In genomic region chr10:131685576-131685975, GRCh38 we compare ENCODE assay signal across 28 cellular contexts.
"Had no signal": no experiment of that assay in that cellular context is flagged by ENCODE, and none has a peak within 500 bp of the region (broad histone marks: within the 10 kb centered on the region; RNA-seq: fewer than 3 reads in every experiment).

No MANE protein-coding gene starts in this region.

- H3K4me3 ChIP-seq: gastroesophageal sphincter, hepatocyte, mucosa of descending colon, ovary, prostate gland, smooth muscle cell, stomach, thyroid gland had no signal

- DNase-seq: activated CD4-positive, alpha-beta T cell treated with anti-CD3 and anti-CD28 coated beads for 4 hours; activated CD4-positive, alpha-beta T cell treated with anti-CD3 and anti-CD28 coated beads, Interleukin-2, amount 50 U/mL, for 4 hours; activated naive CD4-positive, alpha-beta T cell treated with Interleukin-2 at 50 U/mL for 16 hours; activated naive CD8-positive, alpha-beta T cell treated with anti-CD3 and anti-CD28 coated beads, Interleukin-2, amount 10 ng/mL, durations not matched to agents 7 days and 5 days; activated T-cell treated with anti-CD3 and anti-CD28 coated beads for 4 hours; activated T-cell treated with anti-CD3 and anti-CD28 coated beads, Interleukin-2, amount 50 U/mL, for 72 hours; amniotic stem cell; caudate nucleus; mesenchymal stem cell; mucosa of descending colon; ovary; stimulated activated CD4-positive, alpha-beta T cell treated with anti-CD3 and anti-CD28 coated beads, Interleukin-15, amount 100 ng/mL, for 24 hours; stimulated activated CD4-positive, alpha-beta T cell treated with anti-CD3 and anti-CD28 coated beads, Interleukin-2, amount 100 ng/mL, for 24 hours; stimulated activated naive B cell treated with anti-CD40 and anti-IgM and Interleukin-4, amounts not matched to agents 10 μg/mL and 1 μg/mL and 100 μg/mL, for 72 hours; stomach; T-helper 9 cell; thyroid gland had no signal

- H3K27me3 ChIP-seq: hepatocyte, ovary, thyroid gland had no signal

- H3K4me1 ChIP-seq: gastroesophageal sphincter, prostate gland, stomach, thyroid gland had no signal

- H3K4me3 Mint-ChIP-seq: activated naive CD8-positive, alpha-beta T cell treated with anti-CD3 and anti-CD28 coated beads, Interleukin-2, amount 10 ng/mL, durations not matched to agents 7 days and 5 days; activated T-cell treated with anti-CD3 and anti-CD28 coated beads, Interleukin-2, amount 50 U/mL, for 72 hours; natural killer cell treated with Interleukin-12 subunit alpha and Interleukin-12 subunit beta and Interleukin-15 and Interleukin-18, amount 100 ng/mL, for 72 hours; stimulated activated naive B cell treated with anti-CD40 and anti-IgM and Interleukin-4, amounts not matched to agents 10 μg/mL and 1 μg/mL and 100 μg/mL, for 72 hours; T-helper 1 cell treated with Interleukin-12 subunit alpha and Interleukin-12 subunit beta and Interleukin-4 antibody, amounts not matched to agents 30 μg/mL and 1 μg/mL, for 36 hours had no signal

- H3K79me2 ChIP-seq: hepatocyte had no signal

- H3K4me1 Mint-ChIP-seq: activated naive CD8-positive, alpha-beta T cell treated with anti-CD3 and anti-CD28 coated beads, Interleukin-2, amount 10 ng/mL, durations not matched to agents 7 days and 5 days; stimulated activated naive B cell treated with anti-CD40 and anti-IgM and Interleukin-4, amounts not matched to agents 10 μg/mL and 1 μg/mL and 100 μg/mL, for 72 hours had no signal

- H3K27ac ChIP-seq: gastroesophageal sphincter, hepatocyte, neutrophil, ovary, prostate gland, stomach, thyroid gland, VCaP had no signal

- H3K9me3 Mint-ChIP-seq: natural killer cell treated with Interleukin-12 subunit alpha and Interleukin-12 subunit beta and Interleukin-15 and Interleukin-18, amount 100 ng/mL, for 72 hours; T-helper 1 cell treated with Interleukin-12 subunit alpha and Interleukin-12 subunit beta and Interleukin-4 antibody, amounts not matched to agents 30 μg/mL and 1 μg/mL, for 36 hours had no signal

- ATAC-seq: activated T-cell treated with anti-CD3 and anti-CD28 coated beads, Interleukin-2, amount 50 U/mL, for 72 hours; gastroesophageal sphincter; mucosa of descending colon; natural killer cell treated with Interleukin-12 subunit alpha and Interleukin-12 subunit beta and Interleukin-15 and Interleukin-18, amount 100 ng/mL, for 72 hours; stimulated activated naive B cell treated with anti-CD40 and anti-IgM and Interleukin-4, amounts not matched to agents 10 μg/mL and 1 μg/mL and 100 μg/mL, for 72 hours had no signal

- H3K36me3 ChIP-seq: gastroesophageal sphincter, neutrophil, ovary, prostate gland, stomach, thyroid gland had no signal

- H3K4me2 ChIP-seq: hepatocyte, smooth muscle cell had no signal

- H3K36me3 Mint-ChIP-seq: activated naive CD8-positive, alpha-beta T cell treated with anti-CD3 and anti-CD28 coated beads, Interleukin-2, amount 10 ng/mL, durations not matched to agents 7 days and 5 days; natural killer cell treated with Interleukin-12 subunit alpha and Interleukin-12 subunit beta and Interleukin-15 and Interleukin-18, amount 100 ng/mL, for 72 hours; stimulated activated naive B cell treated with anti-CD40 and anti-IgM and Interleukin-4, amounts not matched to agents 10 μg/mL and 1 μg/mL and 100 μg/mL, for 72 hours had no signal

- H3K27me3 Mint-ChIP-seq: activated naive CD8-positive, alpha-beta T cell treated with anti-CD3 and anti-CD28 coated beads, Interleukin-2, amount 10 ng/mL, durations not matched to agents 7 days and 5 days had no signal

- FAIRE-seq: endothelial cell of umbilical vein, keratinocyte, TTC549 had no signal

- H3K9me3 ChIP-seq: gastroesophageal sphincter, mucosa of descending colon, neutrophil, ovary, prostate gland, stomach, thyroid gland had no signal

- H3K27ac Mint-ChIP-seq: activated naive CD8-positive, alpha-beta T cell treated with anti-CD3 and anti-CD28 coated beads, Interleukin-2, amount 10 ng/mL, durations not matched to agents 7 days and 5 days; activated T-cell treated with anti-CD3 and anti-CD28 coated beads, Interleukin-2, amount 50 U/mL, for 72 hours; natural killer cell treated with Interleukin-12 subunit alpha and Interleukin-12 subunit beta and Interleukin-15 and Interleukin-18, amount 100 ng/mL, for 72 hours; stimulated activated naive B cell treated with anti-CD40 and anti-IgM and Interleukin-4, amounts not matched to agents 10 μg/mL and 1 μg/mL and 100 μg/mL, for 72 hours; T-helper 1 cell treated with Interleukin-12 subunit alpha and Interleukin-12 subunit beta and Interleukin-4 antibody, amounts not matched to agents 30 μg/mL and 1 μg/mL, for 36 hours had no signal

- H2AFZ ChIP-seq: hepatocyte had no signal
